Comparison of ENCODE assay signal across 9 cellular contexts in the genomic region with DNA sequence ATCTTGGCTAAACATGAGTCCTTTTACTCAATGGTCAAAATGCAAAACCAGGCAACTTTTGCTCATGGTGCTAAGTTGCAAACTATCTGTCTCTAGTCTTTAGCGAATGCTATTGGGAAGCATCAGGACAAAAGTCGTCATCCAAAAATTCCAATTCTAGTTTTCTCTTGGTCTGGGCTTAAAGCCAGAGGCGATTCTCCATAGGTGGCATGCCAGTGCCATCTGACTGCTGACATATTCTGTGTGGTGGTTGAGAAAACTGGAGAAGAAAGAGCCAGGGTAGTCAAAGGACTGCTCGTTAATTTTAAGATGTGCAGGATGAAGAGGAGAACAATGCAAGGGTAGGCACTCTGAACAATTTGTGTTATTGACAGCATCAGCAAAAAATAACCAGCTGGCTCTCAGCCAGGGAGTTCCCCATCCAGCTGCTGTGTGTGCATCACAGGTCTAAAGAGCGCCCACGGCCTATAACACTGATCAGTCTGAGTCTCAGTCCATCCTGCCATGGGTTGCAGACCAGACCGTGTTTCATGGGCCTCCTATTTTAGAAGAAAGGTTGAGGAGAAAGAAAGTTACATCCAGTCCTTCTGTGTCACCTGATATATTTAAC.
DNase-seq lines count a peak whose midpoint lies in the region; ATAC-seq lines count a peak whose summit lies in the region.
"Had no signal": no experiment of that assay in that cellular context is flagged by ENCODE, and none has a peak within 500 bp of the region (broad histone marks: within the 10 kb centered on the region; RNA-seq: fewer than 3 reads in every experiment).

No MANE protein-coding gene starts in this region.

- peak; percentile 45 to 47 for DNase-seq in activated CD4-positive, alpha-beta T cell treated with anti-CD3 and anti-CD28 coated beads for 4 hours
- no peak for DNase-seq in activated CD4-positive, alpha-beta T cell treated with anti-CD3 and anti-CD28 coated beads for 1 hour
- peak; percentile 79 for DNase-seq in activated effector memory CD4-positive, alpha-beta T cell treated with anti-CD3 and anti-CD28 coated beads, Interleukin-2, amount 50 U/mL, for 16 hours
- DNase-seq in cardiac septum (ENCODE audit: low spot score) (no peak), D341Med (ENCODE audit: low spot score) (no peak)
- DNase-seq: NCI-H226 had no signal

- H3K9me3 Mint-ChIP-seq in stimulated activated memory B cell treated with anti-CD40 and anti-IgM and Interleukin-4, amounts not matched to agents 10 μg/mL and 1 μg/mL and 100 μg/mL, for 72 hours: no peaks in the 10 kb centered on the region

- ATAC-seq in HG03520 (IDR thresholded peaks at IDR 0.05; ENCODE audit: unreplicated experiment) (peak; percentile 78), HG03175 (IDR thresholded peaks at IDR 0.05; ENCODE audit: unreplicated experiment) (no peak)
- peak; percentile 72 for ATAC-seq in stimulated activated memory B cell treated with anti-CD40 and anti-IgM and Interleukin-4, amounts not matched to agents 10 μg/mL and 1 μg/mL and 100 μg/mL, for 72 hours

- intact Hi-C loops in cardiac septum (cut with DNase I): loop anchor here (10.0 kb wide), 1 partner anchor 192 kb away; no protein-coding TSS in a partner anchor

- no peaks in the 10 kb centered on the region for H3K27me3 Mint-ChIP-seq in stimulated activated memory B cell treated with anti-CD40 and anti-IgM and Interleukin-4, amounts not matched to agents 10 μg/mL and 1 μg/mL and 100 μg/mL, for 72 hours

- no peak overlapping the region for H3K27ac Mint-ChIP-seq in stimulated activated memory B cell treated with anti-CD40 and anti-IgM and Interleukin-4, amounts not matched to agents 10 μg/mL and 1 μg/mL and 100 μg/mL, for 72 hours

- H3K36me3 Mint-ChIP-seq in stimulated activated memory B cell treated with anti-CD40 and anti-IgM and Interleukin-4, amounts not matched to agents 10 μg/mL and 1 μg/mL and 100 μg/mL, for 72 hours: no peaks in the 10 kb centered on the region

- no peak overlapping the region for H3K4me3 Mint-ChIP-seq in stimulated activated memory B cell treated with anti-CD40 and anti-IgM and Interleukin-4, amounts not matched to agents 10 μg/mL and 1 μg/mL and 100 μg/mL, for 72 hours

- peaks cover 29% of the 10 kb centered on the region for H3K4me1 Mint-ChIP-seq in stimulated activated memory B cell treated with anti-CD40 and anti-IgM and Interleukin-4, amounts not matched to agents 10 μg/mL and 1 μg/mL and 100 μg/mL, for 72 hours

Comparison
In these comparisons a context has a peak if more than half of its experiments do, and no peak if none do; other contexts are left out.
1. DNase-seq: peak in activated CD4-positive, alpha-beta T cell treated with anti-CD3 and anti-CD28 coated beads for 4 hours (2 of 2) and activated effector memory CD4-positive, alpha-beta T cell treated with anti-CD3 and anti-CD28 coated beads, Interleukin-2, amount 50 U/mL, for 16 hours (single experiment); none in activated CD4-positive, alpha-beta T cell treated with anti-CD3 and anti-CD28 coated beads for 1 hour (single experiment), cardiac septum (single experiment) and D341Med (single experiment).